ENCODE assay signal across 1 cellular context in genomic region chr20:21656299-21657067, GRCh38.
TF ChIP-seq lines count a peak whose summit lies in the region.

No MANE protein-coding gene starts in this region.

TF ChIP-seq in K562, 482 proteins besides CTCF, POLR2A, EP300 and RAD21 (continued from another document and continues in another):
- TF ChIP-seq REST (CRISPR knock-in tag; IDR thresholded peaks at IDR 0.05; ENCODE audit: low read depth) (no peak), ZBTB17 (CRISPR knock-in tag; IDR thresholded peaks at IDR 0.05) (peak; percentile 91), CBX3 (IDR thresholded peaks at IDR 0.05; ENCODE audit: borderline replicate concordance in 1 of 2, low read length in 2 of 2) (no peak), ATF1 (CRISPR knock-in tag; IDR thresholded peaks at IDR 0.05) (no peak), ATF1 (tag; IDR thresholded peaks at IDR 0.05) (peak; percentile 44; the same call in 1 of the 2 replicates), FOXA3 (CRISPR knock-in tag; conservative IDR thresholded peaks at IDR 0.05 in 1 of 2, IDR thresholded peaks at IDR 0.05 in 1 of 2) (no peak), ZNF778 (CRISPR knock-in tag; IDR thresholded peaks at IDR 0.05) (peak; percentile 46; the same call in 1 of the 2 replicates), CBX5 (IDR thresholded peaks at IDR 0.05; ENCODE audit: borderline replicate concordance, low read depth) (no peak), CAMTA2 (CRISPR knock-in tag; conservative IDR thresholded peaks at IDR 0.05) (no peak), ZBTB34 (CRISPR knock-in tag; IDR thresholded peaks at IDR 0.05) (no peak), HNRNPUL1 (IDR thresholded peaks at IDR 0.05; ENCODE audit: low read length) (no peak), MTA3 (IDR thresholded peaks at IDR 0.05; ENCODE audit: borderline replicate concordance) (no peak), TCF3 (CRISPR knock-in tag; IDR thresholded peaks at IDR 0.05) (no peak), ZNF668 (CRISPR knock-in tag; IDR thresholded peaks at IDR 0.05) (peak; percentile 87; the same call in 1 of the 2 replicates), ZZZ3 (IDR thresholded peaks at IDR 0.05) (no peak), CBFA2T3 (IDR thresholded peaks at IDR 0.05) (no peak), PKNOX1 (IDR thresholded peaks at IDR 0.05) (peak; percentile 61), ZNF583 (CRISPR knock-in tag; IDR thresholded peaks at IDR 0.05) (no peak), MEF2D (tag; conservative IDR thresholded peaks at IDR 0.05; ENCODE audit: low read depth) (no peak), BHLHE40 (IDR thresholded peaks at IDR 0.05; ENCODE audit: low read length) (no peak), E2F3 (CRISPR knock-in tag; IDR thresholded peaks at IDR 0.05) (peak; percentile 84), POLR2G (IDR thresholded peaks at IDR 0.05; ENCODE audit: low read depth, low read length) (no peak), POLR2H (tag; IDR thresholded peaks at IDR 0.05; ENCODE audit: low read depth) (no peak), SMAD4 (CRISPR knock-in tag; conservative IDR thresholded peaks at IDR 0.05) (peak; percentile 90), NR3C1 (CRISPR knock-in tag; IDR thresholded peaks at IDR 0.05) (no peak), HES1 (IDR thresholded peaks at IDR 0.05; ENCODE audit: low read depth) (no peak), ZMIZ1 (IDR thresholded peaks at IDR 0.05; ENCODE audit: low read depth in 2 of 2, low read length in 2 of 2) (no peak), FOXP4 (CRISPR knock-in tag; IDR thresholded peaks at IDR 0.05; ENCODE audit: borderline replicate concordance) (no peak), ZBTB5 (IDR thresholded peaks at IDR 0.05) (no peak), THRB (CRISPR knock-in tag; conservative IDR thresholded peaks at IDR 0.05) (no peak), SMARCB1 (IDR thresholded peaks at IDR 0.05; ENCODE audit: insufficient read length, low read depth) (no peak), JUN (IDR thresholded peaks at IDR 0.05; ENCODE audit: borderline replicate concordance, low read depth, low read length) (no peak), JUN (CRISPR knock-in tag; IDR thresholded peaks at IDR 0.05; ENCODE audit: borderline replicate concordance) (no peak), PURB (CRISPR knock-in tag; IDR thresholded peaks at IDR 0.05; ENCODE audit: low read depth) (no peak), CEBPG (CRISPR knock-in tag; IDR thresholded peaks at IDR 0.05) (no peak), CEBPG (tag; conservative IDR thresholded peaks at IDR 0.05 in 1 of 2, IDR thresholded peaks at IDR 0.05 in 1 of 2) (no peak), ZNF592 (IDR thresholded peaks at IDR 0.05) (peak; percentile 95), MYC (IDR thresholded peaks at IDR 0.05; ENCODE audit: low read depth, low read length) (no peak), MYC (CRISPR knock-in tag; IDR thresholded peaks at IDR 0.05; ENCODE audit: borderline replicate concordance, low read depth) (no peak)
